In genomic region chr7:38889872-38890432, GRCh38 we compare ENCODE assay signal across 21 cellular contexts. TPM values are rescaled to one million over a fixed set of nuclear protein-coding genes. Genes with fewer than 3 reads are reported as not detected.
A peak's percentile ranks its signal among the peaks of the same experiment; 100 is the strongest.
DNase-seq lines count a peak whose midpoint lies in the region; ATAC-seq and TF ChIP-seq lines count a peak whose summit lies in the region.
"Had no signal": no experiment of that assay in that cellular context is flagged by ENCODE, and none has a peak within 500 bp of the region (broad histone marks: within the 10 kb centered on the region; RNA-seq: fewer than 3 reads in every experiment).

No MANE protein-coding gene starts in this region.

- intact Hi-C loops in left lung (cut with DNase I) = no loop called here

- TF ChIP-seq CTCF in 22Rv1 (IDR thresholded peaks at IDR 0.05) = peak; percentile 48
- TF ChIP-seq CTCF in GM12873 (IDR thresholded peaks at IDR 0.05; ENCODE audit: insufficient read depth, low read depth, low read length, missing control alignments) = peak; percentile 2
- 0 out of 2 replicates have a peak, but pooled peaks have one; percentile 2 for TF ChIP-seq CTCF in WI38 (IDR thresholded peaks at IDR 0.05; ENCODE audit: low read depth, low read length)
- peak; percentile 15 to 24 for TF ChIP-seq CTCF in left lung (IDR thresholded peaks at IDR 0.05)
- TF ChIP-seq CTCF in right atrium auricular region (IDR thresholded peaks at IDR 0.05) = peak in 1 of 2 donors; percentile 45

- H3K4me3 ChIP-seq in WI38 (ENCODE audit: low read depth, low read length) (no peak overlapping the region), left lung (no peak overlapping the region), right atrium auricular region (no peak overlapping the region)
- H3K4me3 ChIP-seq: sigmoid colon had no signal

- no peak overlapping the region for H3K27ac ChIP-seq in 22Rv1
- H3K27ac ChIP-seq in left lung = no peak overlapping the region
- H3K27ac ChIP-seq in right atrium auricular region = no peak overlapping the region
- H3K27ac ChIP-seq: sigmoid colon had no signal

- H3K36me3 ChIP-seq in left lung (peaks cover 0 to 5% of the 10 kb centered on the region in 2 donors), right atrium auricular region (no peaks in the 10 kb centered on the region)

- H3K9me3 ChIP-seq in left lung (peaks cover 0 to 3% of the 10 kb centered on the region in 2 donors), right atrium auricular region (no peaks in the 10 kb centered on the region)
- H3K9me3 ChIP-seq: sigmoid colon had no signal

- DNase-seq in left lung (no peak), NCI-H446 (lab: John Stamatoyannopoulos, UW) (no peak), HPDE6-E6E7 (ENCODE audit: extremely low spot score) (no peak), NCI-H510A (lab: John Stamatoyannopoulos, UW) (no peak), right atrium auricular region (ENCODE audit: low spot score) (no peak)
- DNase-seq: activated CD4-positive, alpha-beta T cell treated with anti-CD3 and anti-CD28 coated beads for 48 hours; activated CD8-positive, alpha-beta memory T cell treated with anti-CD3 and anti-CD28 coated beads, Interleukin-2, amount 50 U/mL, for 48 hours; cortex of kidney; GOT3; head of caudate nucleus; KG1; midbrain; NCI-H1105; NCI-H2107; NCI-H526 treated with DMSO at 0.1 percent for 48 hours; OCI-M1; sigmoid colon; stimulated activated CD4-positive, alpha-beta T cell treated with anti-CD3 and anti-CD28 coated beads, Interleukin-2, amount 100 ng/mL, for 48 hours had no signal

- H3K27me3 ChIP-seq in left lung (no peaks in the 10 kb centered on the region), right atrium auricular region (no peaks in the 10 kb centered on the region)
- H3K27me3 ChIP-seq: sigmoid colon had no signal

- no peaks in the 10 kb centered on the region for H3K4me1 ChIP-seq in left lung
- H3K4me1 ChIP-seq in right atrium auricular region = no peaks in the 10 kb centered on the region
- H3K4me1 ChIP-seq: sigmoid colon had no signal

- ATAC-seq in left lung = peak; percentile 38

RNA-seq across cellular contexts. Expression of gene VPS41, which starts 19.0 kb away (rescaled TPM):
- total RNA-seq in left lung (10 to 100 TPM; 79.1 to 99.9 TPM), right atrium auricular region (10 to 100 TPM; 15.6 to 18.1 TPM)

Comparison
In these comparisons a context has a peak if more than half of its experiments do, and no peak if none do; other contexts are left out.
1. RNA of gene VPS41, which starts 19.0 kb away (total RNA-seq): 79.1 to 99.9 TPM in left lung; 15.6 to 18.1 TPM in right atrium auricular region; every median in the first group is over 4 times any median in the second.